ENCODE assay signal across 8 cellular contexts in the genomic region with DNA sequence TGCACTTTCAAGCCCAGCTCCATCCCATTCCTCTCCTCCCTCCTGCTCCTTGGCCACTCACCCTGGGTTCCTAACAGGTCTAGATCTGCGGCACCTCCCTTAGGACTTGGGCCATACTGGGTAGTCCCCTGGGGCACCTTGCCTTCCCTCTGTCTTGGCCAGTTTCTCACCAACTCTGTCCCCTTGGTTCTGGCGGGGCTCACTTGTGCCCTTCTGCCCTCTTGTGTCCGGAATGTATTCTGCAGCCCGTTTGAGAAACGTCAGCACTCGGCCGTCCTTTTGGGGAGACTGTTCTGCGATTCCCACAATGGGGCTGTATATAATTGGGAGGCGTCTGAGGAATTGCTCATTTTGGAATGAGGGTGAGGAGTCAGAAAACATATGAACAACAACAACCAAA.
DNase-seq lines count a peak whose midpoint lies in the region; ATAC-seq and TF ChIP-seq lines count a peak whose summit lies in the region.

No MANE protein-coding gene starts in this region.

- H3K4me1 ChIP-seq in HCT116 (ENCODE audit: control insufficient read depth in 1 of 2, insufficient read depth in 2 of 2, low read length in 2 of 2): peaks cover 0 to 12% of the 10 kb centered on the region in 2 experiments; a peak in 2 of 4 replicates

- no peaks in the 10 kb centered on the region for H3K36me3 ChIP-seq in HCT116 (ENCODE audit: control insufficient read depth in 1 of 2, insufficient read depth in 2 of 2, low read length in 2 of 2)

- H3K27me3 ChIP-seq in HCT116 (ENCODE audit: insufficient read depth, low read length): peaks cover 10% of the 10 kb centered on the region; the same call in 1 of the 2 replicates

- no peaks in the 10 kb centered on the region for H3K9me2 ChIP-seq in HCT116 (ENCODE audit: insufficient read depth)

- intact Hi-C loops in HCT116 (cut with micrococcal nuclease) (loop anchor here (5.0 kb wide), 1 partner anchor 1107 kb away; no protein-coding TSS in a partner anchor), left cardiac atrium (cut with DNase I) (loop anchor here in 1 of 2 donors (5.0 kb wide), 3 partner anchors 532 to 1107 kb away; partner anchors contain the start of gene CSMD2)

- H2AFZ ChIP-seq in HCT116 (ENCODE audit: low read depth, low read length, poor library complexity, severe bottlenecking): peak overlapping the region; percentile 84

- no peaks in the 10 kb centered on the region for H3K79me2 ChIP-seq in HCT116 (ENCODE audit: insufficient read depth, low read length)

- no peak for TF ChIP-seq POLR2A in HCT116 (IDR thresholded peaks at IDR 0.05; ENCODE audit: borderline replicate concordance, extremely low read depth, insufficient read depth, insufficient read length)

- no peaks in the 10 kb centered on the region for H4K20me1 ChIP-seq in HCT116 (ENCODE audit: insufficient read depth)

- H3K4me2 ChIP-seq in HCT116 (ENCODE audit: low read length): peak overlapping the region; percentile 49

- peak; percentile 41; the same call in 1 of the 2 replicates for TF ChIP-seq RAD21 in HCT116 (IDR thresholded peaks at IDR 0.05; ENCODE audit: low read depth)

- ATAC-seq in HCT116 (peak; percentile 81), left cardiac atrium (peak; percentile 32 to 51), GM18520 (IDR thresholded peaks at IDR 0.05; ENCODE audit: unreplicated experiment) (no peak)

- H3K4me3 ChIP-seq in HCT116 (replicated peaks in 1 of 2; ENCODE audit: low read depth in 1 of 2, low read length in 2 of 2): no peak overlapping the region
- no peak overlapping the region for H3K4me3 ChIP-seq in WI38 (ENCODE audit: low read depth, low read length)

- H3K9ac ChIP-seq in HCT116 (ENCODE audit: low read length): no peak overlapping the region

- H3K27ac ChIP-seq in HCT116 (ENCODE audit: low read depth, low read length): no peak overlapping the region

- TF ChIP-seq CTCF in HCT116 (IDR thresholded peaks at IDR 0.05 in 2 of 3, conservative IDR thresholded peaks at IDR 0.05 in 1 of 3; ENCODE audit: borderline replicate concordance in 1 of 3, insufficient read depth in 1 of 3, low read depth in 2 of 3, low read length in 2 of 3): peak; percentile 72 to 93 (median 87)
- TF ChIP-seq CTCF in WI38 (IDR thresholded peaks at IDR 0.05; ENCODE audit: low read depth, low read length): peak; percentile 62

- no peaks in the 10 kb centered on the region for H3K9me3 ChIP-seq in HCT116 (ENCODE audit: control insufficient read depth in 1 of 2, insufficient read depth in 1 of 2, low read depth in 1 of 2, low read length in 2 of 2)

- RAD21 ChIA-PET in HCT116 (lab: Charles Lee; ENCODE audit: low non-redundant PET in 1 of 2, low total read pairs in 2 of 2, uncharacterized antibody in 2 of 2, unreplicated experiment in 2 of 2): no interaction called here

- BruUV-seq in HCT116 (replicated peaks; lab: Mats Ljungman, UMichigan): no TSS peak

- DNase-seq in COLO668 (lab: John Stamatoyannopoulos, UW; ENCODE audit: unreplicated experiment): peak; percentile 25
- peak; percentile 62 for DNase-seq in HCT116 (ENCODE audit: low read depth, low spot score)
- peak; percentile 47 for DNase-seq in left cardiac atrium
- DNase-seq in stimulated activated CD8-positive, alpha-beta memory T cell treated with anti-CD3 and anti-CD28 coated beads, Interleukin-4, amount 100 ng/mL, for 48 hours: peak; percentile 45
- DNase-seq in NCI-H524 treated with DMSO at 0.1 percent for 48 hours (lab: John Stamatoyannopoulos, UW): no peak
- no peak for DNase-seq in foreskin melanocyte

- POLR2A ChIA-PET in HCT116 (lab: Charles Lee): no interaction called here

- CTCF ChIA-PET in HCT116 (lab: Charles Lee): interaction anchor here (2.4 to 2.5 kb wide), 2 partner anchors 380 to 897 kb away, joined by 5 to 20 read pairs; no protein-coding TSS in a partner anchor

TF ChIP-seq in HCT116, 20 proteins besides CTCF, POLR2A, EP300 and RAD21:
- TF ChIP-seq CBX3 (IDR thresholded peaks at IDR 0.05; ENCODE audit: low read depth) (peak; percentile 63; the same call in 1 of the 2 replicates), EZH2phosphoT487 (IDR thresholded peaks at IDR 0.05; ENCODE audit: borderline replicate concordance) (no peak), EZH2 (IDR thresholded peaks at IDR 0.05) (no peak)
- TF ChIP-seq, protein P1, sequence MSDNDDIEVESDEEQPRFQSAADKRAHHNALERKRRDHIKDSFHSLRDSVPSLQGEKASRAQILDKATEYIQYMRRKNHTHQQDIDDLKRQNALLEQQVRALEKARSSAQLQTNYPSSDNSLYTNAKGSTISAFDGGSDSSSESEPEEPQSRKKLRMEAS (IDR thresholded peaks at IDR 0.05): no peak
TF ChIP-seq in HCT116: peak in this region for 1.

Comparison
In these comparisons a context has a peak if more than half of its experiments do, and no peak if none do; other contexts are left out.
1. DNase-seq: peak in COLO668 (single experiment), HCT116 (single experiment), left cardiac atrium (single experiment) and stimulated activated CD8-positive, alpha-beta memory T cell treated with anti-CD3 and anti-CD28 coated beads, Interleukin-4, amount 100 ng/mL, for 48 hours (single experiment); none in NCI-H524 treated with DMSO at 0.1 percent for 48 hours (single experiment) and foreskin melanocyte (single experiment).